In genomic region chr1:30778156-30778978, GRCh38 we compare ENCODE assay signal across 9 cellular contexts. TPM values are rescaled to one million over a fixed set of nuclear protein-coding genes. Genes with fewer than 3 reads are reported as not detected.
DNase-seq lines count a peak whose midpoint lies in the region; ATAC-seq and TF ChIP-seq lines count a peak whose summit lies in the region.
"Had no signal": no experiment of that assay in that cellular context is flagged by ENCODE, and none has a peak within 500 bp of the region (broad histone marks: within the 10 kb centered on the region; RNA-seq: fewer than 3 reads in every experiment).

No MANE protein-coding gene starts in this region.

- H3K36me3 ChIP-seq in tibial artery, result no peaks in the 10 kb centered on the region

- H3K27me3 Mint-ChIP-seq in IgD-negative memory B cell, result peaks cover 2% of the 10 kb centered on the region

- peaks cover 1% of the 10 kb centered on the region for H3K36me3 Mint-ChIP-seq in IgD-negative memory B cell

- H3K27ac Mint-ChIP-seq in IgD-negative memory B cell, result peak overlapping the region in 2 of 3 donors; percentile 42 to 98

- H3K27ac ChIP-seq in tibial artery, result no peak overlapping the region
- H3K27ac ChIP-seq: KMS-11 had no signal

- H3K4me1 Mint-ChIP-seq in IgD-negative memory B cell, result peaks cover 18 to 24% (median 23%) of the 10 kb centered on the region in 3 donors

- no peaks in the 10 kb centered on the region for H3K9me3 ChIP-seq in tibial artery

- intact Hi-C loops in tibial artery (cut with DNase I; ENCODE audit: low total_unique reads), result no loop called here

- H3K27me3 ChIP-seq in tibial artery, result peaks cover 0 to 24% of the 10 kb centered on the region in 2 donors

- peak; percentile 60 for ATAC-seq in SK-N-SH treated with all-trans-retinoic acid at 6 μM for 48 hours
- no peak for ATAC-seq in HG03342 (IDR thresholded peaks at IDR 0.05; ENCODE audit: unreplicated experiment)
- no peak for ATAC-seq in GM21723 (IDR thresholded peaks at IDR 0.05; ENCODE audit: unreplicated experiment)

- H3K4me3 Mint-ChIP-seq in IgD-negative memory B cell, result peak overlapping the region in 1 of 4 donors; percentile 17

- no peaks in the 10 kb centered on the region for H3K9me3 Mint-ChIP-seq in IgD-negative memory B cell

- no peak for TF ChIP-seq CTCF in tibial artery (IDR thresholded peaks at IDR 0.05)

- peaks cover 0 to 8% (median 0%) of the 10 kb centered on the region in 4 donors for H3K4me1 ChIP-seq in tibial artery

- no peak overlapping the region for H3K4me3 ChIP-seq in tibial artery

- DNase-seq in DMS 273 (lab: John Stamatoyannopoulos, UW; ENCODE audit: unreplicated experiment), result peak; percentile 90
- peak; percentile 97 for DNase-seq in iris pigment epithelial cell (ENCODE audit: low read depth)
- no peak for DNase-seq in NCI-H1930 (lab: John Stamatoyannopoulos, UW)
- no peak for DNase-seq in tibial artery

TF ChIP-seq in SK-N-SH treated with all-trans-retinoic acid at 6 μM for 48 hours, 23 proteins besides CTCF, POLR2A, EP300 and RAD21:
- TF ChIP-seq BACH2 (CRISPR knock-in tag; IDR thresholded peaks at IDR 0.05; ENCODE audit: borderline replicate concordance) (no peak), TSHZ2 (CRISPR knock-in tag; IDR thresholded peaks at IDR 0.05) (peak; percentile 13; the same call in 1 of the 2 replicates), CSRNP3 (CRISPR knock-in tag; IDR thresholded peaks at IDR 0.05) (no peak)

RNA-seq across cellular contexts. Expression of gene LAPTM5, which starts 20.8 kb away (rescaled TPM):
- polyA plus RNA-seq in IgD-negative memory B cell, result 1,002 TPM

RNA-seq across cellular contexts. Expression of gene MATN1, which starts 55.0 kb away (rescaled TPM):
- not detected for polyA plus RNA-seq in IgD-negative memory B cell

Comparison
In these comparisons a context has a peak if more than half of its experiments do, and no peak if none do; other contexts are left out.
1. DNase-seq: peak in DMS 273 (single experiment) and iris pigment epithelial cell (single experiment); none in NCI-H1930 (0 of 2) and tibial artery (0 of 2).